7 cellular contexts compared by ENCODE assay signal in genomic region chr2:437772-438393, GRCh38.
DNase-seq lines count a peak whose midpoint lies in the region; ATAC-seq and TF ChIP-seq lines count a peak whose summit lies in the region.

No MANE protein-coding gene starts in this region.

- TF ChIP-seq CTCF in mesothelial cell of epicardium (IDR thresholded peaks at IDR 0.05; ENCODE audit: unreplicated experiment) = no peak

- peaks cover 45 to 72% of the 10 kb centered on the region in 2 donors for H3K4me1 Mint-ChIP-seq in immature natural killer cell
- H3K4me1 Mint-ChIP-seq in mesothelial cell of epicardium = peaks cover 3% of the 10 kb centered on the region

- DNase-seq in NCI-H1436 (lab: John Stamatoyannopoulos, UW) (peak; percentile 21), immature natural killer cell (peak; percentile 78 to 85 (median 83)), HCEC 1CT (no peak), mesothelial cell of epicardium (ENCODE audit: low spot score in 2 of 2, unreplicated experiment in 2 of 2) (no peak)
- DNase-seq in activated CD4-positive, alpha-beta T cell treated with anti-CD3 and anti-CD28 coated beads for 48 hours = peak; percentile 56

- H3K4me3 Mint-ChIP-seq in immature natural killer cell (peak overlapping the region; percentile 78 to 90 (median 83)), mesothelial cell of epicardium (no peak overlapping the region)

- H3K27me3 Mint-ChIP-seq in immature natural killer cell (ENCODE audit: low read depth in 3 of 3) (peaks cover 6 to 11% (median 7%) of the 10 kb centered on the region in 3 donors), mesothelial cell of epicardium (ENCODE audit: low read depth) (peaks cover 19% of the 10 kb centered on the region)

- H3K27ac Mint-ChIP-seq in immature natural killer cell (peak overlapping the region; percentile 88 to 94 (median 92)), mesothelial cell of epicardium (no peak overlapping the region)

- ATAC-seq in GM18870 (IDR thresholded peaks at IDR 0.05; ENCODE audit: unreplicated experiment) (peak; percentile 96), HG02642 (IDR thresholded peaks at IDR 0.05; ENCODE audit: poor library complexity, unreplicated experiment) (peak; percentile 96)

- H3K36me3 Mint-ChIP-seq in immature natural killer cell = no peaks in the 10 kb centered on the region
- no peaks in the 10 kb centered on the region for H3K36me3 Mint-ChIP-seq in mesothelial cell of epicardium

- peaks cover 0 to 1% (median 0%) of the 10 kb centered on the region in 6 donors for H3K9me3 Mint-ChIP-seq in immature natural killer cell
- H3K9me3 Mint-ChIP-seq in mesothelial cell of epicardium = no peaks in the 10 kb centered on the region

Comparison
In these comparisons a context has a peak if more than half of its experiments do, and no peak if none do; other contexts are left out.
1. DNase-seq: peak in NCI-H1436 (single experiment), activated CD4-positive, alpha-beta T cell treated with anti-CD3 and anti-CD28 coated beads for 48 hours (single experiment) and immature natural killer cell (3 of 3); none in HCEC 1CT (single experiment) and mesothelial cell of epicardium (0 of 2).